ENCODE assay signal across 16 cellular contexts in the genomic region with DNA sequence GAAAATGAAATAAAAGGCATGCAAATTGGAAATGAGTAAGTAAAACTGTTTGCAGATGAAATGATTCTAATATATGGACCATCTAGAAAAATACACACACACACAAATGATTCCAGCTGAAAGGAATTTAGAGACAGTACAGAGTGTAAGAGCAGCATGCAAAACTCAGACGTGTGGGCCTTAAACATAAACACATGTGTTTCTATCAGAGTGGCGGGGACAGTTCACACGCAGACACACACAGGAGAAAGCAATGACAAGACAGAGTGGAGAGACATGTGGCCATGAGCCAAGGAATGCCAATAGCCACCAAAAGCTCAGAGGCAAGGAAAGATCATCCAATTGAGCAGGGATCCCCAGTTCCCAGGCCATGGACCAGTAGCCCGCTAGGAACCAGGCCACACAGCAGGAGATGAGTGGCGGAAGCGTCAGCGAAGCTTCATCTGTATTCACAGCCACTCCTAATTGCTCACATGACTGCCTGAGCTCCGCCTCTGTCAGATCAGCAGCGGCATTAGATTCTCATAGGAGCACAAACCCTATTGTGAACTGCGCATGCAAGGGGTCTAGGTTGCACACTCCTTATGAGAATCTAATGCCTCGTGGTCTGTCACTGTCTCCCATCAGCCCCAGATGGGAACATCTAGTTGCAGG.
DNase-seq lines count a peak whose midpoint lies in the region; TF ChIP-seq lines count a peak whose summit lies in the region.
"Had no signal": no experiment of that assay in that cellular context is flagged by ENCODE, and none has a peak within 500 bp of the region (broad histone marks: within the 10 kb centered on the region; RNA-seq: fewer than 3 reads in every experiment).

No MANE protein-coding gene starts in this region.

- no peak overlapping the region for H3K27ac ChIP-seq in uterus
- H3K27ac ChIP-seq: BLaER1 treated with 17β-estradiol and CSF1 and Interleukin-3, amounts not matched to agents 10 nM and 100 nM; KMS-11 had no signal

- intact Hi-C loops in uterus (cut with DNase I; ENCODE audit: low total_unique reads), result no loop called here

- no peaks in the 10 kb centered on the region for H3K36me3 ChIP-seq in adipocyte (ENCODE audit: control insufficient read depth, insufficient read depth, low read length, severe bottlenecking)
- H3K36me3 ChIP-seq in uterus, result no peaks in the 10 kb centered on the region

- H3K4me1 ChIP-seq in adipocyte (ENCODE audit: control insufficient read depth, insufficient read depth, low read length), result peaks cover 8% of the 10 kb centered on the region
- no peaks in the 10 kb centered on the region for H3K4me1 ChIP-seq in uterus

- DNase-seq in AG20443 (ENCODE audit: low spot score) (peak; percentile 61), GM04503 (ENCODE audit: low read depth) (peak; percentile 54), adipocyte (ENCODE audit: low read depth) (peak; percentile 24), foreskin fibroblast (peak; percentile 76 to 90), uterus (no peak), SIG-M5 treated with dmso at 0.1 percent for 504 hours (lab: John Stamatoyannopoulos, UW; ENCODE audit: unreplicated experiment) (no peak)
- DNase-seq in activated effector memory CD4-positive, alpha-beta T cell treated with anti-CD3 and anti-CD28 coated beads, Interleukin-2, amount 50 U/mL, for 16 hours, result no peak
- DNase-seq: ACHN; NCI-H1092 treated with DMSO at 0.1 percent for 48 hours; NCI-H1694 treated with DMSO at 0.1 percent for 48 hours; NCI-H69; NK-92 treated with Interleukin-12 subunit alpha and Interleukin-12 subunit beta, amount 100 ng/mL, for 24 hours; OCI-M1; SK-N-SH had no signal

- TF ChIP-seq POLR2A in uterus (IDR thresholded peaks at IDR 0.05), result no peak

- H3K4me3 ChIP-seq in adipocyte (ENCODE audit: low read length) (no peak overlapping the region), foreskin fibroblast (ENCODE audit: low read depth in 1 of 2, low read length in 2 of 2) (no peak overlapping the region), uterus (no peak overlapping the region)
- H3K4me3 ChIP-seq: BLaER1 treated with 17β-estradiol and CSF1 and Interleukin-3, amounts not matched to agents 10 nM and 100 nM had no signal

- TF ChIP-seq CTCF in foreskin fibroblast (IDR thresholded peaks at IDR 0.05; ENCODE audit: low read depth, low read length), result no peak
- TF ChIP-seq CTCF in uterus (IDR thresholded peaks at IDR 0.05), result no peak

- no peak overlapping the region for H3K9ac ChIP-seq in adipocyte (ENCODE audit: low read length)
- H3K9ac ChIP-seq: BLaER1 treated with 17β-estradiol and CSF1 and Interleukin-3, amounts not matched to agents 10 nM and 100 nM; KMS-11; SK-N-SH had no signal

- H3K9me3 ChIP-seq in adipocyte (ENCODE audit: control insufficient read depth, low read length) (peaks cover 4% of the 10 kb centered on the region), uterus (no peaks in the 10 kb centered on the region)
- H3K9me3 ChIP-seq: SK-N-SH had no signal

- no peaks in the 10 kb centered on the region for H3K27me3 ChIP-seq in adipocyte (replicated peaks; ENCODE audit: control insufficient read depth, insufficient read depth, low read length)
- no peaks in the 10 kb centered on the region for H3K27me3 ChIP-seq in uterus
- H3K27me3 ChIP-seq: BLaER1 treated with 17β-estradiol and CSF1 and Interleukin-3, amounts not matched to agents 10 nM and 100 nM had no signal

Comparison
In these comparisons a context has a peak if more than half of its experiments do, and no peak if none do; other contexts are left out.
1. DNase-seq: peak in AG20443 (single experiment), GM04503 (single experiment), adipocyte (single experiment) and foreskin fibroblast (2 of 2); none in activated effector memory CD4-positive, alpha-beta T cell treated with anti-CD3 and anti-CD28 coated beads, Interleukin-2, amount 50 U/mL, for 16 hours (single experiment), uterus (0 of 2) and SIG-M5 treated with dmso at 0.1 percent for 504 hours (single experiment).